Comparison of ENCODE assay signal across 8 cellular contexts in genomic region chr19:49666120-49666444, GRCh38. TPM values are rescaled to one million over a fixed set of nuclear protein-coding genes. Genes with fewer than 3 reads are reported as not detected.
DNase-seq lines count a peak whose midpoint lies in the region; ATAC-seq, FAIRE-seq and TF ChIP-seq lines count a peak whose summit lies in the region.

No MANE protein-coding gene starts in this region.

- TSS peak; percentile 77 for BruUV-seq in GM12878 (replicated peaks; lab: Mats Ljungman, UMichigan)

- RAD21 ChIA-PET in GM12878 (lab: Charles Lee; ENCODE audit: unreplicated experiment) = interaction anchor here (1.0 to 3.4 kb wide), 4 partner anchors 9 to 76 kb away, joined by 5 to 34 read pairs (median 8); partner anchors contain the start of genes PRMT1, RRAS and SCAF1

- TF ChIP-seq POLR2A in GM12878 (IDR thresholded peaks at IDR 0.05; ENCODE audit: low read depth, low read length) = no peak

- H3K27ac ChIP-seq in 22Rv1 (peak overlapping the region; percentile 95), GM12878 (ENCODE audit: control insufficient read depth, insufficient read depth) (peak overlapping the region; percentile 88), mesodermal cell (ENCODE audit: low read depth, low read length, severe bottlenecking) (peak overlapping the region; percentile 45)

- intact Hi-C loops in GM12878 (cut with micrococcal nuclease; ENCODE audit: unreplicated experiment) = no loop called here

- H3K4me2 ChIP-seq in GM12878 (ENCODE audit: control insufficient read depth, insufficient read depth) = peak overlapping the region; percentile 81

- H2AFZ ChIP-seq in GM12878 (ENCODE audit: control insufficient read depth, low read depth, low read length) = peak overlapping the region; percentile 68

- CTCF ChIA-PET in GM12878 (lab: Yijun Ruan, JAX) = interaction anchor here (0.7 to 5.5 kb wide), 6 partner anchors 10 to 96 kb away, joined by 3 to 80 read pairs (median 8); partner anchors contain the start of genes PRMT1, PRRG2, RRAS and SCAF1

- SMC1A ChIA-PET in GM12878 (lab: Charles Lee; ENCODE audit: uncharacterized antibody, unreplicated experiment) = interaction anchor here (1.1 to 2.2 kb wide), 4 partner anchors 11 to 26 kb away, joined by 4 to 9 read pairs (median 6); partner anchors contain the start of gene RRAS

- H3K36me3 ChIP-seq in GM12878 (ENCODE audit: control insufficient read depth in 2 of 2, insufficient read depth in 2 of 2, low read length in 1 of 2) = peaks cover 12 to 15% of the 10 kb centered on the region in 2 experiments
- H3K36me3 ChIP-seq in mesodermal cell (ENCODE audit: control insufficient read depth, insufficient read depth, low read length) = peaks cover 56% of the 10 kb centered on the region

- in situ Hi-C loops in GM12878 (cut with MboI) = loop anchor here (5.0 kb wide), 1 partner anchor 169 kb away; the partner anchor contains the start of gene RPS11

- WGBS in GM12878 (ENCODE audit: insufficient coverage, insufficient replicate concordance, low lambda C conversion rate, missing lambda C conversion rate) = under 1% methylated on average over 9 of the region's 9 CpGs
- 0 to 1% methylated on average over 7 to 9 of the region's 9 CpGs for WGBS in mesodermal cell (ENCODE audit: insufficient coverage in 2 of 2), 2 experiments

- peaks cover 4% of the 10 kb centered on the region for H4K20me1 ChIP-seq in GM12878 (ENCODE audit: control insufficient read depth, insufficient read depth)

- no peak for TF ChIP-seq EP300 in GM12878 (IDR thresholded peaks at IDR 0.05; ENCODE audit: borderline replicate concordance in 1 of 2, control insufficient read depth in 1 of 2, low read depth in 2 of 2, low read length in 2 of 2)

- H3K9ac ChIP-seq in GM12878 (ENCODE audit: control insufficient read depth, insufficient read depth, low read length) = peak overlapping the region; percentile 97

- ATAC-seq in GM12878 (peak; percentile 6; the same call in 2 of the 3 replicates), GM21528 (IDR thresholded peaks at IDR 0.05; ENCODE audit: low FRiP score, unreplicated experiment) (no peak)

- H3K4me3 ChIP-seq in HFF-Myc (replicated peaks; ENCODE audit: low read depth, low read length) (peak overlapping the region; percentile 78), GM12878 (peak overlapping the region; percentile 99), mesodermal cell (ENCODE audit: extremely low read depth, insufficient read depth, low read length, poor library complexity, severe bottlenecking) (peak overlapping the region; percentile 81)

- no peak for TF ChIP-seq CTCF in 22Rv1 (IDR thresholded peaks at IDR 0.05)
- TF ChIP-seq CTCF in HFF-Myc (IDR thresholded peaks at IDR 0.05; ENCODE audit: low read depth, low read length, missing control alignments) = no peak
- no peak for TF ChIP-seq CTCF in GM12878 (IDR thresholded peaks at IDR 0.05 in 2 of 3, conservative IDR thresholded peaks at IDR 0.05 in 1 of 3; ENCODE audit: control insufficient read depth in 2 of 3, extremely low read depth in 1 of 3, insufficient read depth in 1 of 3, low read depth in 3 of 3, low read length in 3 of 3)

- no peak for FAIRE-seq in GM12878 (lab: Jason Lieb, UNC)

- H3K9me3 ChIP-seq in GM12878 (replicated peaks; ENCODE audit: control insufficient read depth, insufficient read depth, low read length) (no peaks in the 10 kb centered on the region), mesodermal cell (ENCODE audit: control insufficient read depth, low read length) (no peaks in the 10 kb centered on the region)

- DNase-seq in HFF-Myc (ENCODE audit: extremely low read depth, low read depth) (no peak), GM12878 (ENCODE audit: low read depth, low spot score) (no peak), hypothalamus (lab: John Stamatoyannopoulos, UW) (no peak), NCI-H146 treated with DMSO at 0.1 percent for 48 hours (lab: John Stamatoyannopoulos, UW; ENCODE audit: unreplicated experiment) (no peak), cerebellar cortex (ENCODE audit: low spot score) (no peak)

- H3K4me1 ChIP-seq in GM12878 (ENCODE audit: control insufficient read depth, insufficient read depth, low read length) (peaks cover 14% of the 10 kb centered on the region), mesodermal cell (ENCODE audit: control insufficient read depth, insufficient read depth, low read length, poor library complexity, severe bottlenecking) (peaks cover 17% of the 10 kb centered on the region)

- H3K27me3 ChIP-seq in GM12878 (replicated peaks in 1 of 2; ENCODE audit: control insufficient read depth in 2 of 2, insufficient read depth in 2 of 2, low read length in 1 of 2) = no peaks in the 10 kb centered on the region

- POLR2A ChIA-PET in GM12878 (lab: Charles Lee) = interaction anchor here (0.6 to 6.0 kb wide), 5 partner anchors 11 to 528 kb away, joined by 6 to 126 read pairs (median 7); partner anchors contain the start of genes AP2A1, NOSIP, PRMT1 and PRRG2

- peaks cover 36% of the 10 kb centered on the region for H3K79me2 ChIP-seq in GM12878 (ENCODE audit: control insufficient read depth, insufficient read depth, low read length)

- TF ChIP-seq RAD21 in GM12878 (IDR thresholded peaks at IDR 0.05; ENCODE audit: insufficient read depth, low read depth, low read length) = no peak

RNA-seq across cellular contexts. Expression of gene BCL2L12, which starts 0.3 kb away (rescaled TPM):
- total RNA-seq in GM12878 (2013; cell fraction: nucleolus; rRNA removed) = 7.0 and 8.2 TPM in 2 replicates
- total RNA-seq in GM12878 (2014; rRNA removed) (48.7 and 66.9 TPM in 2 replicates), GM12878 (2014; rRNA removed; fragmentation: Illumina TruSeq; extraction: Trizol) (9.6 and 10.2 TPM in 2 replicates), GM12878 (2021) (81.9 and 83.5 TPM in 2 replicates)
- polyA plus RNA-seq in GM12878 (2011; ENCODE audit: low read depth) = 45.1 TPM
- polyA plus RNA-seq in GM12878 (2011; rRNA removed) (19.4 and 34.0 TPM in 2 replicates), GM12878 (2014; fragmentation: Illumina TruSeq; extraction: Trizol) (26.2 and 28.9 TPM in 2 replicates), GM12878 (2014; fragmentation: Nextera tagmentation; extraction: Ambion mirVana) (1 to 10 TPM; 1.8 to 7.9 TPM), GM12878 (2014; rRNA removed) (143 and 146 TPM in 2 replicates), GM12878 (2016; fragmentation: Nextera tagmentation; extraction: Ambion mirVana) (100 to 1,000 TPM in 1 of 2 experiments, 10 to 100 TPM in 1; 90.3 to 102 TPM)
- 63.0 and 82.8 TPM in 2 replicates for polyA plus RNA-seq in GM12878 (2011; cell fraction: cytosol; rRNA removed)
- polyA plus RNA-seq in GM12878 (2011; cell fraction: nucleus; rRNA removed) = 60.4 and 63.6 TPM in 2 replicates
- polyA plus RNA-seq in GM12878 (2012) = 42.9 and 43.2 TPM in 2 replicates
- 5.0 and 16.5 TPM in 2 replicates for polyA minus RNA-seq in GM12878 (2011; rRNA and poly(A)+ RNA removed)
- polyA minus RNA-seq in GM12878 (2011; cell fraction: cytosol; rRNA and poly(A)+ RNA removed) = 13.9 and 16.9 TPM in 2 replicates
- 7.6 and 8.8 TPM in 2 replicates for polyA minus RNA-seq in GM12878 (2011; cell fraction: nucleus; rRNA and poly(A)+ RNA removed)
- 76.9 TPM for polyA plus RNA-seq in mesodermal cell (2013, experiment 1 of 2)
- polyA plus RNA-seq in mesodermal cell (2013, experiment 2 of 2) = 69.3 TPM

RNA-seq across cellular contexts. Expression of gene IRF3, which starts 0.4 kb away (rescaled TPM):
- 31.4 and 47.6 TPM in 2 replicates for total RNA-seq in GM12878 (2013; cell fraction: nucleolus; rRNA removed)
- 82.7 and 87.4 TPM in 2 replicates for total RNA-seq in GM12878 (2014; rRNA removed)
- total RNA-seq in GM12878 (2014; rRNA removed; fragmentation: Illumina TruSeq; extraction: Trizol) = 39.2 and 41.7 TPM in 2 replicates
- 93.8 and 110 TPM in 2 replicates for total RNA-seq in GM12878 (2021)
- polyA plus RNA-seq in GM12878 (2011; ENCODE audit: low read depth) = 48.7 TPM
- 39.9 and 68.7 TPM in 2 replicates for polyA plus RNA-seq in GM12878 (2011; rRNA removed)
- 114 and 137 TPM in 2 replicates for polyA plus RNA-seq in GM12878 (2011; cell fraction: cytosol; rRNA removed)
- 145 and 206 TPM in 2 replicates for polyA plus RNA-seq in GM12878 (2011; cell fraction: nucleus; rRNA removed)
- polyA plus RNA-seq in GM12878 (2012) = 105 and 125 TPM in 2 replicates
- polyA plus RNA-seq in GM12878 (2014; fragmentation: Illumina TruSeq; extraction: Trizol) = 25.2 and 83.2 TPM in 2 replicates
- polyA plus RNA-seq in GM12878 (2014; fragmentation: Nextera tagmentation; extraction: Ambion mirVana) = 10 to 100 TPM in 1 of 2 experiments, 1 to 10 TPM in 1; 5.5 to 17.2 TPM
- polyA plus RNA-seq in GM12878 (2014; rRNA removed) = 109 and 140 TPM in 2 replicates
- polyA plus RNA-seq in GM12878 (2016; fragmentation: Nextera tagmentation; extraction: Ambion mirVana) = 10 to 100 TPM; 51.1 to 58.1 TPM
- 26.8 and 55.4 TPM in 2 replicates for polyA minus RNA-seq in GM12878 (2011; rRNA and poly(A)+ RNA removed)
- polyA minus RNA-seq in GM12878 (2011; cell fraction: cytosol; rRNA and poly(A)+ RNA removed) = 22.6 and 37.9 TPM in 2 replicates
- polyA minus RNA-seq in GM12878 (2011; cell fraction: nucleus; rRNA and poly(A)+ RNA removed) = 18.3 and 35.4 TPM in 2 replicates
- 62.2 TPM for polyA plus RNA-seq in mesodermal cell (2013, experiment 1 of 2)
- polyA plus RNA-seq in mesodermal cell (2013, experiment 2 of 2) = 54.1 TPM

RNA-seq across cellular contexts. Expression of gene PRMT1, which starts 11.0 kb away (rescaled TPM):
- 251 and 266 TPM in 2 replicates for total RNA-seq in GM12878 (2013; cell fraction: nucleolus; rRNA removed)
- 589 and 611 TPM in 2 replicates for total RNA-seq in GM12878 (2014; rRNA removed)
- total RNA-seq in GM12878 (2014; rRNA removed; fragmentation: Illumina TruSeq; extraction: Trizol) = 343 and 363 TPM in 2 replicates
- 432 and 437 TPM in 2 replicates for total RNA-seq in GM12878 (2021)
- polyA plus RNA-seq in GM12878 (2011; ENCODE audit: low read depth) = 189 TPM
- polyA plus RNA-seq in GM12878 (2011; rRNA removed) = 357 and 667 TPM in 2 replicates
- 947 and 1,287 TPM in 2 replicates for polyA plus RNA-seq in GM12878 (2011; cell fraction: cytosol; rRNA removed)
- polyA plus RNA-seq in GM12878 (2011; cell fraction: nucleus; rRNA removed) = 955 and 1,091 TPM in 2 replicates
- polyA plus RNA-seq in GM12878 (2012) = 311 and 317 TPM in 2 replicates
- polyA plus RNA-seq in GM12878 (2014; fragmentation: Illumina TruSeq; extraction: Trizol) = 179 and 527 TPM in 2 replicates
- 10 to 100 TPM; 19.9 to 50.5 TPM for polyA plus RNA-seq in GM12878 (2014; fragmentation: Nextera tagmentation; extraction: Ambion mirVana)
- 643 and 678 TPM in 2 replicates for polyA plus RNA-seq in GM12878 (2014; rRNA removed)
- polyA plus RNA-seq in GM12878 (2016; fragmentation: Nextera tagmentation; extraction: Ambion mirVana) = 100 to 1,000 TPM; 441 to 447 TPM
- polyA minus RNA-seq in GM12878 (2011; rRNA and poly(A)+ RNA removed) = 734 and 867 TPM in 2 replicates
- polyA minus RNA-seq in GM12878 (2011; cell fraction: cytosol; rRNA and poly(A)+ RNA removed) = 172 and 191 TPM in 2 replicates
- 196 and 303 TPM in 2 replicates for polyA minus RNA-seq in GM12878 (2011; cell fraction: nucleus; rRNA and poly(A)+ RNA removed)
- polyA plus RNA-seq in mesodermal cell (2013, experiment 1 of 2) = 426 TPM
- 377 TPM for polyA plus RNA-seq in mesodermal cell (2013, experiment 2 of 2)

RNA-seq across cellular contexts. Expression of gene ADM5, which starts 23.3 kb away (rescaled TPM):
- 12.9 and 13.0 TPM in 2 replicates for total RNA-seq in GM12878 (2013; cell fraction: nucleolus; rRNA removed)
- total RNA-seq in GM12878 (2014; rRNA removed) (1.6 and 2.1 TPM in 2 replicates), GM12878 (2014; rRNA removed; fragmentation: Illumina TruSeq; extraction: Trizol) (0.81 and 0.92 TPM in 2 replicates), GM12878 (2021) (4.5 and 5.4 TPM in 2 replicates)
- 0.70 TPM for polyA plus RNA-seq in GM12878 (2011; ENCODE audit: low read depth)
- polyA plus RNA-seq in GM12878 (2011; rRNA removed) (0.55 and 1.6 TPM in 2 replicates), GM12878 (2014; fragmentation: Illumina TruSeq; extraction: Trizol) (0.29 and 1.2 TPM in 2 replicates), GM12878 (2014; fragmentation: Nextera tagmentation; extraction: Ambion mirVana) (under 1 TPM in 1 of 2 experiments, not detected in 1; 0.05 TPM), GM12878 (2014; rRNA removed) (6.0 and 6.4 TPM in 2 replicates), GM12878 (2016; fragmentation: Nextera tagmentation; extraction: Ambion mirVana) (under 1 TPM; 0.76 to 0.78 TPM)
- 2.3 and 4.9 TPM in 2 replicates for polyA plus RNA-seq in GM12878 (2011; cell fraction: cytosol; rRNA removed)
- polyA plus RNA-seq in GM12878 (2011; cell fraction: nucleus; rRNA removed) = 81.8 and 81.9 TPM in 2 replicates
- polyA plus RNA-seq in GM12878 (2012) = 1.8 and 3.6 TPM in 2 replicates
- 0.59 and 1.9 TPM in 2 replicates for polyA minus RNA-seq in GM12878 (2011; rRNA and poly(A)+ RNA removed)
- polyA minus RNA-seq in GM12878 (2011; cell fraction: cytosol; rRNA and poly(A)+ RNA removed) = 0.73 and 0.80 TPM in 2 replicates
- 7.7 and 14.7 TPM in 2 replicates for polyA minus RNA-seq in GM12878 (2011; cell fraction: nucleus; rRNA and poly(A)+ RNA removed)
- 2.8 TPM for polyA plus RNA-seq in mesodermal cell (2013, experiment 1 of 2)
- 3.0 TPM for polyA plus RNA-seq in mesodermal cell (2013, experiment 2 of 2)

RNA-seq across cellular contexts. Expression of gene SCAF1, which starts 24.1 kb away (rescaled TPM):
- total RNA-seq in GM12878 (2013; cell fraction: nucleolus; rRNA removed) = 17.2 and 18.6 TPM in 2 replicates
- total RNA-seq in GM12878 (2014; rRNA removed) (5.7 and 6.4 TPM in 2 replicates), GM12878 (2014; rRNA removed; fragmentation: Illumina TruSeq; extraction: Trizol) (2.5 and 3.5 TPM in 2 replicates), GM12878 (2021) (66.9 and 77.0 TPM in 2 replicates)
- polyA plus RNA-seq in GM12878 (2011; ENCODE audit: low read depth) = 8.9 TPM
- polyA plus RNA-seq in GM12878 (2011; rRNA removed) (1.3 and 2.1 TPM in 2 replicates), GM12878 (2014; fragmentation: Illumina TruSeq; extraction: Trizol) (0.40 and 4.2 TPM in 2 replicates), GM12878 (2014; fragmentation: Nextera tagmentation; extraction: Ambion mirVana) (under 1 TPM; 0.18 to 0.24 TPM), GM12878 (2014; rRNA removed) (12.2 and 18.5 TPM in 2 replicates), GM12878 (2016; fragmentation: Nextera tagmentation; extraction: Ambion mirVana) (1 to 10 TPM; 7.1 to 9.3 TPM)
- polyA plus RNA-seq in GM12878 (2011; cell fraction: cytosol; rRNA removed) = 5.1 and 5.9 TPM in 2 replicates
- 21.9 and 33.3 TPM in 2 replicates for polyA plus RNA-seq in GM12878 (2011; cell fraction: nucleus; rRNA removed)
- 24.6 and 26.6 TPM in 2 replicates for polyA plus RNA-seq in GM12878 (2012)
- polyA minus RNA-seq in GM12878 (2011; rRNA and poly(A)+ RNA removed) = 1.0 and 4.3 TPM in 2 replicates
- 4.6 and 5.6 TPM in 2 replicates for polyA minus RNA-seq in GM12878 (2011; cell fraction: cytosol; rRNA and poly(A)+ RNA removed)
- polyA minus RNA-seq in GM12878 (2011; cell fraction: nucleus; rRNA and poly(A)+ RNA removed) = 2.2 and 3.4 TPM in 2 replicates
- polyA plus RNA-seq in mesodermal cell (2013, experiment 1 of 2) = 49.0 TPM
- polyA plus RNA-seq in mesodermal cell (2013, experiment 2 of 2) = 40.9 TPM

Comparison
In these comparisons a context has a peak if more than half of its experiments do, and no peak if none do; other contexts are left out.
1. H3K27ac ChIP-seq: peak in every context shown above with its lines; median percentile 95 in 22Rv1; 88 in GM12878; 45 in mesodermal cell.